10 cellular contexts compared by ENCODE assay signal in the genomic region with DNA sequence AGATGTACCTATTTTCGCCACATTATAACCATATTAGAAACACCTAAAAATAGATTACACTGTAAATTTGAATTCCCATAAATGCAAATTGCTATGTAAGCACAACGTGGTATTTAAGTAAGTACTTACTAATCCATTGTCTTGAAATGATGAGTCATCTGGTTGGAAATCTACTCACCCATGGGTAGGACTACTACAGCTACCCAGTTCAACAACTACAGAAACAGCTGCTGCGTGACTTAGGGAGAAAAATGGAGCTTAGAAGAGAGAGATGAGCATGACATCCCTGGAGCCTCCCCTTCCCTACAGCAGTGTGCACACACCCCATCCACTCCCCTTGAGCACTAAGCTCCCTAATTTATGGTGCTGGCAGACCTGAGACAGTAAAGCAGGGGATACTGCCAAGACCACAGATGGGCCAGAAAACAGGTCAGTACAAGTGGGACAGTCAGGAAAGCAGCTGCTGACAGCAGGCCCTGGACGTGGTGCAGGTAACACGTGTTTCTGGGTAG. TPM values are rescaled to one million over a fixed set of nuclear protein-coding genes. Genes with fewer than 3 reads are reported as not detected.
DNase-seq lines count a peak whose midpoint lies in the region; ATAC-seq, FAIRE-seq and TF ChIP-seq lines count a peak whose summit lies in the region.
"Had no signal": no experiment of that assay in that cellular context is flagged by ENCODE, and none has a peak within 500 bp of the region (broad histone marks: within the 10 kb centered on the region; RNA-seq: fewer than 3 reads in every experiment).

No MANE protein-coding gene starts in this region.

- TF ChIP-seq POLR2A in H54 (IDR thresholded peaks at IDR 0.05; ENCODE audit: low read depth, low read length), result no peak

- H3K4me2 ChIP-seq in DOHH2 (ENCODE audit: low read length), result peak overlapping the region; percentile 24

- no peaks in the 10 kb centered on the region for H3K9me2 ChIP-seq in DOHH2 (replicated peaks; ENCODE audit: control insufficient read depth, low read length)

- peaks cover 0 to 2% of the 10 kb centered on the region in 2 donors for H3K27me3 Mint-ChIP-seq in CD4-positive, alpha-beta memory T cell
- H3K27me3 Mint-ChIP-seq: activated naive CD8-positive, alpha-beta T cell had no signal

- H3F3A ChIP-seq in DOHH2 (ENCODE audit: control insufficient read depth, insufficient read depth), result peaks cover 5% of the 10 kb centered on the region

- no peaks in the 10 kb centered on the region for H3K4me1 Mint-ChIP-seq in CD4-positive, alpha-beta memory T cell

- ATAC-seq in HG03460 (IDR thresholded peaks at IDR 0.05; ENCODE audit: unreplicated experiment), result no peak

- no peak overlapping the region for H3K27ac ChIP-seq in DOHH2 (ENCODE audit: low read depth, low read length)
- H3K27ac ChIP-seq in CD4-positive, alpha-beta memory T cell (ENCODE audit: low read depth, low read length), result no peak overlapping the region

- no peaks in the 10 kb centered on the region for H3K9me3 ChIP-seq in DOHH2 (ENCODE audit: control insufficient read depth, insufficient read depth, low read length)
- H3K9me3 ChIP-seq in CD4-positive, alpha-beta memory T cell (ENCODE audit: control insufficient read depth in 1 of 2, low read length in 2 of 2), result no peaks in the 10 kb centered on the region

- H4K20me1 ChIP-seq in DOHH2 (ENCODE audit: control insufficient read depth, insufficient read depth, low read depth, low read length), result no peaks in the 10 kb centered on the region

- H3K36me3 Mint-ChIP-seq in CD4-positive, alpha-beta memory T cell, result peaks cover 0 to 4% of the 10 kb centered on the region in 2 donors

- intact Hi-C loops in CD4-positive, alpha-beta memory T cell (cut with micrococcal nuclease), result no loop called here

- no peak overlapping the region for H3K27ac Mint-ChIP-seq in CD4-positive, alpha-beta memory T cell
- H3K27ac Mint-ChIP-seq: activated naive CD8-positive, alpha-beta T cell had no signal

- no peak overlapping the region for H3K4me3 Mint-ChIP-seq in CD4-positive, alpha-beta memory T cell
- H3K4me3 Mint-ChIP-seq: activated naive CD8-positive, alpha-beta T cell had no signal

- H3K27me3 ChIP-seq in DOHH2 (ENCODE audit: control insufficient read depth, low read length), result no peaks in the 10 kb centered on the region
- H3K27me3 ChIP-seq in CD4-positive, alpha-beta memory T cell (ENCODE audit: insufficient read depth, low read length), result no peaks in the 10 kb centered on the region

- TF ChIP-seq CTCF in DOHH2 (IDR thresholded peaks at IDR 0.05; ENCODE audit: low read depth, low read length, poor library complexity, severe bottlenecking), result no peak

- H3K36me3 ChIP-seq in DOHH2 (ENCODE audit: control insufficient read depth, low read length), result no peaks in the 10 kb centered on the region
- H3K36me3 ChIP-seq in CD4-positive, alpha-beta memory T cell (ENCODE audit: insufficient read depth, low read length), result no peaks in the 10 kb centered on the region

- CTCF ChIA-PET in CD4-positive, alpha-beta memory T cell (lab: Charles Lee; ENCODE audit: partially characterized antibody), result interaction anchor here (1.0 to 1.4 kb wide), 3 partner anchors 9 to 29 kb away, joined by 3 to 4 read pairs (median 3); no protein-coding TSS in a partner anchor

- FAIRE-seq in H54 (lab: Jason Lieb, UNC), result peak; percentile 84
- FAIRE-seq: islet of Langerhans had no signal

- no peaks in the 10 kb centered on the region for H3K79me2 ChIP-seq in DOHH2 (ENCODE audit: control insufficient read depth, low read length)

- DNase-seq in H54 (ENCODE audit: insufficient read length, low spot score) (no peak), NCI-H2171 treated with DMSO at 0.1 percent for 48 hours (lab: John Stamatoyannopoulos, UW) (peak; percentile 84), foreskin melanocyte (peak; percentile 35), retina (no peak)
- no peak for DNase-seq in activated CD4-positive, CD25-positive, alpha-beta regulatory T cell treated with anti-CD3 and anti-CD28 coated beads, Interleukin-2, amount 50 U/mL, for 72 hours
- no peak for DNase-seq in CD4-positive, alpha-beta memory T cell

- POLR2A ChIA-PET in CD4-positive, alpha-beta memory T cell (lab: Charles Lee; ENCODE audit: partially characterized antibody), result no interaction called here

- peak overlapping the region; percentile 4; the same call in 1 of the 2 replicates for H3K4me3 ChIP-seq in DOHH2 (ENCODE audit: low read length)
- no peak overlapping the region for H3K4me3 ChIP-seq in CD4-positive, alpha-beta memory T cell (ENCODE audit: low read length in 2 of 2)

- no peaks in the 10 kb centered on the region for H3K9me3 Mint-ChIP-seq in CD4-positive, alpha-beta memory T cell

- peaks cover 38% of the 10 kb centered on the region for H3K4me1 ChIP-seq in DOHH2 (ENCODE audit: control insufficient read depth, low read length)
- H3K4me1 ChIP-seq in CD4-positive, alpha-beta memory T cell (ENCODE audit: insufficient read depth, low read length), result no peaks in the 10 kb centered on the region

RNA-seq across cellular contexts. Expression of a gene that starts 26.9 kb away (rescaled TPM):
- total RNA-seq in CD4-positive, alpha-beta memory T cell, result 1 to 10 TPM; 5.9 to 6.8 TPM
- polyA plus RNA-seq in CD4-positive, alpha-beta memory T cell, result 1 to 10 TPM; 3.1 to 3.8 TPM

RNA-seq across cellular contexts. Expression of a gene that starts 32.7 kb away (rescaled TPM):
- 10 to 100 TPM; 21.9 to 22.6 TPM for total RNA-seq in CD4-positive, alpha-beta memory T cell
- 10 to 100 TPM; 34.1 to 53.8 TPM for polyA plus RNA-seq in CD4-positive, alpha-beta memory T cell

RNA-seq across cellular contexts. Expression of a gene that starts 47.7 kb away (rescaled TPM):
- total RNA-seq in CD4-positive, alpha-beta memory T cell, result 1 to 10 TPM; 4.4 to 5.8 TPM
- polyA plus RNA-seq in CD4-positive, alpha-beta memory T cell, result 1 to 10 TPM; 2.8 to 4.2 TPM

Comparison
In these comparisons a context has a peak if more than half of its experiments do, and no peak if none do; other contexts are left out.
1. DNase-seq: peak in NCI-H2171 treated with DMSO at 0.1 percent for 48 hours (single experiment) and foreskin melanocyte (single experiment); none in H54 (single experiment), activated CD4-positive, CD25-positive, alpha-beta regulatory T cell treated with anti-CD3 and anti-CD28 coated beads, Interleukin-2, amount 50 U/mL, for 72 hours (single experiment), retina (single experiment) and CD4-positive, alpha-beta memory T cell (0 of 5).